1 cellular context compared by ENCODE assay signal in genomic region chr11:134333312-134333711, GRCh38.
TF ChIP-seq lines count a peak whose summit lies in the region.

No MANE protein-coding gene starts in this region.

TF ChIP-seq in GM23338, 12 proteins besides CTCF, POLR2A, EP300 and RAD21:
- TF ChIP-seq STAT1 (IDR thresholded peaks at IDR 0.05; ENCODE audit: unreplicated experiment) (no peak), NANOG (IDR thresholded peaks at IDR 0.05; ENCODE audit: borderline replicate concordance) (no peak), POLR2AphosphoS5 (IDR thresholded peaks at IDR 0.05; ENCODE audit: low read depth) (no peak), REST (IDR thresholded peaks at IDR 0.05; ENCODE audit: unreplicated experiment) (no peak), ZNF331 (CRISPR knock-in tag; IDR thresholded peaks at IDR 0.05; ENCODE audit: low read depth) (no peak), EZH2phosphoT487 (IDR thresholded peaks at IDR 0.05; ENCODE audit: unreplicated experiment) (no peak), EZH2 (IDR thresholded peaks at IDR 0.05; ENCODE audit: low read depth, unreplicated experiment) (no peak), CREB1 (CRISPR knock-in tag; IDR thresholded peaks at IDR 0.05; ENCODE audit: low read depth) (no peak), ZNF462 (CRISPR knock-in tag; IDR thresholded peaks at IDR 0.05) (no peak), ETS1 (IDR thresholded peaks at IDR 0.05) (no peak), ZNF114 (CRISPR knock-in tag; IDR thresholded peaks at IDR 0.05) (no peak), JUNB (IDR thresholded peaks at IDR 0.05; ENCODE audit: unreplicated experiment) (no peak)
